In the genomic region with DNA sequence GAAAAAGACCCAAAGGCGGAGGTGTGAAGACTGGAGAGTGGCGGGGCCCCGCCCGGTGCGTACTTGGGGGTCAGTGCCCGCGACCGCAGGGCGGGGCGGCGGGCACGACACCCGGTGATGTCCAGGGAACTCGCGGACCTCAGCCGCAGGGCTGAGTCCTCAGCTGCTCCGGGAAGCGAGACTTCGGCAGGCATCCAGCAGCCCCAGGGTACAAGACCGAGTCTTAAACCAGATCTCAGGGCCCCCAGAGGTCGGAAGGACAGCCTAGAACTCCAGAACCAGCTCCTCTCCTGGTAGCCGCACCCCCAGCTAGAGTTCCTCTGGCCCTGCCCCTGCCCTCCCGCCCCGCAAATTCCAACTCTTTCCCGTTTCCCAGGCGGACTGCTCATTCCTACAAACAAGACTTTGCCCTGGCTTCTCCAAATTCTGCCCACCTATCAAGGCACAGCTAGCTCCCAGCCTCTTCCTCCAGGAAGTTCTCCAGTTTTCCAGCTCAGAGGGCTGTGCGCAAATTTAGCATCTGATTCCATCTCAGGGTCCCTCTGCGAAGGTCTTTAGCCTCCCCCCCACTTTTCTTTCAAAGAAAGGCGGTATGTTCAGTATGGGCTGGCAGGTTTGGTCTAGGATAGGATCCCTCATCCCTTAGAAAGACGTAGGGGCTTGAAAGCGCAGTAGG, we compare ENCODE assay signal across 8 cellular contexts.
DNase-seq lines count a peak whose midpoint lies in the region; ATAC-seq, FAIRE-seq and TF ChIP-seq lines count a peak whose summit lies in the region.

No MANE protein-coding gene starts in this region.

- peak overlapping the region; percentile 41; the same call in 1 of the 2 replicates for H3K9ac ChIP-seq in iPS-20b (ENCODE audit: low read depth, low read length)

- peak overlapping the region; percentile 76 for H3K4me3 Mint-ChIP-seq in activated naive CD8-positive, alpha-beta T cell treated with anti-CD3 and anti-CD28 coated beads, Interleukin-2, amount 50 U/mL, for 24 hours

- no peak overlapping the region for H3K27ac ChIP-seq in iPS-20b (ENCODE audit: low read length)

- H3K4me3 ChIP-seq in AG04449 (ENCODE audit: low read depth, low read length), result peak overlapping the region; percentile 71; the same call in 1 of the 2 replicates
- H3K4me3 ChIP-seq in iPS-20b (ENCODE audit: low read length), result peak overlapping the region; percentile 76

- peaks cover 44% of the 10 kb centered on the region for H3K27me3 Mint-ChIP-seq in activated naive CD8-positive, alpha-beta T cell treated with anti-CD3 and anti-CD28 coated beads, Interleukin-2, amount 50 U/mL, for 24 hours

- no peaks in the 10 kb centered on the region for H3K36me3 Mint-ChIP-seq in activated naive CD8-positive, alpha-beta T cell treated with anti-CD3 and anti-CD28 coated beads, Interleukin-2, amount 50 U/mL, for 24 hours (ENCODE audit: low read depth)

- H3K9me3 ChIP-seq in iPS-20b (ENCODE audit: insufficient read depth, low read depth, low read length), result no peaks in the 10 kb centered on the region

- H3K9me3 Mint-ChIP-seq in activated naive CD8-positive, alpha-beta T cell treated with anti-CD3 and anti-CD28 coated beads, Interleukin-2, amount 50 U/mL, for 24 hours, result no peaks in the 10 kb centered on the region

- peaks cover 84% of the 10 kb centered on the region for H3K27me3 ChIP-seq in iPS-20b (ENCODE audit: insufficient read depth, low read length)

- POLR2A ChIA-PET in AG04449 (lab: Yijun Ruan, JAX), result interaction anchor here (1.2 kb wide), 1 partner anchor 283 kb away, joined by 8 read pairs; no protein-coding TSS in a partner anchor

- no peak for TF ChIP-seq CTCF in AG04449 (IDR thresholded peaks at IDR 0.05; ENCODE audit: insufficient read depth, low read length, missing control alignments)

- DNase-seq in AG04449 (ENCODE audit: low read depth, low spot score), result no peak
- DNase-seq in activated naive CD8-positive, alpha-beta T cell treated with anti-CD3 and anti-CD28 coated beads, Interleukin-2, amount 50 U/mL, for 24 hours, result peak; percentile 12
- DNase-seq in stimulated activated naive CD8-positive, alpha-beta T cell treated with anti-CD3 and anti-CD28 coated beads, Interleukin-15, Interleukin-2, amounts not matched to agents 100 U/mL and 50 U/mL, for 24 hours, result peak; percentile 20
- DNase-seq in NCI-H2029 (lab: John Stamatoyannopoulos, UW), result no peak
- DNase-seq in urothelium cell line (ENCODE audit: low spot score), result no peak
- DNase-seq in NCI-H446 (lab: John Stamatoyannopoulos, UW), result no peak

- ATAC-seq in HG02642 (IDR thresholded peaks at IDR 0.05; ENCODE audit: poor library complexity, unreplicated experiment), result peak; percentile 9
- no peak for ATAC-seq in activated naive CD8-positive, alpha-beta T cell treated with anti-CD3 and anti-CD28 coated beads, Interleukin-2, amount 50 U/mL, for 24 hours
- no peak for ATAC-seq in stimulated activated naive CD8-positive, alpha-beta T cell treated with anti-CD3 and anti-CD28 coated beads, Interleukin-15, Interleukin-2, amounts not matched to agents 100 U/mL and 50 U/mL, for 24 hours

- peak overlapping the region; percentile 63 for H3K27ac Mint-ChIP-seq in activated naive CD8-positive, alpha-beta T cell treated with anti-CD3 and anti-CD28 coated beads, Interleukin-2, amount 50 U/mL, for 24 hours

- H3K36me3 ChIP-seq in iPS-20b (ENCODE audit: insufficient read depth, low read depth, low read length), result no peaks in the 10 kb centered on the region

- no peak for FAIRE-seq in urothelium cell line (lab: Jason Lieb, UNC)

- CTCF ChIA-PET in AG04449 (lab: Yijun Ruan, JAX), result interaction anchor here (0.6 to 9.5 kb wide), 68 partner anchors 8 to 415 kb away, joined by 3 to 292 read pairs (median 6); a partner anchor contains a TSS

- peaks cover 9% of the 10 kb centered on the region; the same call in 1 of the 2 replicates for H3K4me1 ChIP-seq in iPS-20b (ENCODE audit: insufficient read depth, low read length)

- H3K4me1 Mint-ChIP-seq in activated naive CD8-positive, alpha-beta T cell treated with anti-CD3 and anti-CD28 coated beads, Interleukin-2, amount 50 U/mL, for 24 hours, result peaks cover 24% of the 10 kb centered on the region

Comparison
In these comparisons a context has a peak if more than half of its experiments do, and no peak if none do; other contexts are left out.
1. DNase-seq: peak in activated naive CD8-positive, alpha-beta T cell treated with anti-CD3 and anti-CD28 coated beads, Interleukin-2, amount 50 U/mL, for 24 hours (single experiment) and stimulated activated naive CD8-positive, alpha-beta T cell treated with anti-CD3 and anti-CD28 coated beads, Interleukin-15, Interleukin-2, amounts not matched to agents 100 U/mL and 50 U/mL, for 24 hours (single experiment); none in AG04449 (single experiment), NCI-H2029 (single experiment), urothelium cell line (single experiment) and NCI-H446 (0 of 2).